ENCODE assay signal across 1 cellular context in the genomic region with DNA sequence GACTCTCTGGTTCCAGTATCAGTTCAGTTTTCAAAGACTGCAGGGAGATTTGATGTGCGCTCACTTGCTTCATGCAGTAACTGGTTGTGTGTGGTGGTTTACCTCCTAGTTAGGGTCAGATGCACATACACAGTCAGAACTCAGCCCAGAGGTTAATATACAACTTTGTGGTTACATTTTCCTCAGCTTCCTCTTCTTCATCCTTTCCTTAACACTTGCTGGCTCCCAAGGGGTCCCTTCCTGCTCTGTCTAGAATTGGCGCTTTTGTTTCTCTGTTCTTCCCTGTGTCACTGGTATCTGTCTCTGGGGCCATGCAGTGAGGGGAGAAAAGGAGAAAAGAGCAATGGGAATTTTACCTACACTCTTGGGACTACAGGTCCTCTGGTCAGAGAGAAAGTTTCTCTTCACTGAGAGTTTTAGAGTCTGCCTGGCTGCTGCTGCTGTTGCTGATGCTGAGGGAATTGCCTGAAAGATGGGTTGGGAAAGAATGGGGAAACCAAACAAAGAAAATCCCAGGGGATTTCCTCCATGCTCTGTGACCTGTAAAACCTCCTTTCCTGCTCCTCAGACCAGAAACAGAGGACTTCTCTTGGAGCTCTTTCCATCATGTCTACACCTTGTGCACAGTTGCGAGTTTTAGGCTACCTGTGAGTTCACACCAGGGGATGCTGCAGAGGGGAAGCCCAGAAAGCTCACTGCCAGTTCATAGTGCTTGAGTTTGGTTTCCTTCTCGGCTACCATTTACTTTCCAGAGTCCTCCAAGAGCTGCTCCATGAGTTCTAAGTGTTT.
TF ChIP-seq lines count a peak whose summit lies in the region.

No MANE protein-coding gene starts in this region.

TF ChIP-seq in GM12878, 131 proteins besides CTCF, POLR2A, EP300 and RAD21 (continued from another document and continues in another):
- TF ChIP-seq SUPT20H (IDR thresholded peaks at IDR 0.05; ENCODE audit: borderline replicate concordance, control insufficient read depth, low read depth, low read length) (no peak), ZBTB11 (CRISPR knock-in tag; IDR thresholded peaks at IDR 0.05) (no peak), RBBP5 (conservative IDR thresholded peaks at IDR 0.05) (no peak), SMAD5 (IDR thresholded peaks at IDR 0.05; ENCODE audit: low read depth) (no peak), HDGF (IDR thresholded peaks at IDR 0.05) (no peak), NFYA (IDR thresholded peaks at IDR 0.05; ENCODE audit: borderline replicate concordance, low read depth, low read length) (no peak), NR2F1 (conservative IDR thresholded peaks at IDR 0.05) (peak; percentile 80), CBX5 (IDR thresholded peaks at IDR 0.05; ENCODE audit: low read depth) (no peak), YY1 (IDR thresholded peaks at IDR 0.05; ENCODE audit: low read depth, low read length) (no peak), MYC (IDR thresholded peaks at IDR 0.05; ENCODE audit: insufficient read depth, insufficient read length, insufficient replicate concordance, low read length, severe bottlenecking) (no peak), ZNF384 (IDR thresholded peaks at IDR 0.05; ENCODE audit: borderline replicate concordance, low read depth, low read length) (no peak), MEF2A (IDR thresholded peaks at IDR 0.05; ENCODE audit: insufficient read depth, low read depth, low read length) (no peak), TCF3 (IDR thresholded peaks at IDR 0.05; ENCODE audit: borderline replicate concordance, insufficient read depth, low read depth, low read length) (no peak), FOXM1 (IDR thresholded peaks at IDR 0.05; ENCODE audit: low read depth, low read length) (no peak), SMARCA5 (IDR thresholded peaks at IDR 0.05) (no peak), HCFC1 (IDR thresholded peaks at IDR 0.05; ENCODE audit: low read length) (no peak), PML (IDR thresholded peaks at IDR 0.05; ENCODE audit: low read length) (no peak), CEBPB (IDR thresholded peaks at IDR 0.05; ENCODE audit: borderline replicate concordance in 1 of 2, low read depth in 2 of 2, low read length in 2 of 2) (no peak), HDAC2 (IDR thresholded peaks at IDR 0.05) (no peak), STAT3 (IDR thresholded peaks at IDR 0.05; ENCODE audit: low read depth, low read length) (no peak), SIX5 (IDR thresholded peaks at IDR 0.05; ENCODE audit: low read depth, low read length, severe bottlenecking) (no peak), USF2 (IDR thresholded peaks at IDR 0.05; ENCODE audit: borderline replicate concordance, low read depth, low read length) (no peak), FOS (IDR thresholded peaks at IDR 0.05; ENCODE audit: borderline replicate concordance, extremely low read depth, insufficient read length) (no peak), ELK1 (IDR thresholded peaks at IDR 0.05; ENCODE audit: low read depth, low read length) (no peak), NFIC (IDR thresholded peaks at IDR 0.05; ENCODE audit: low read depth, low read length) (peak; percentile 68), SREBF1 (IDR thresholded peaks at IDR 0.05; ENCODE audit: low read length) (no peak), RAD51 (IDR thresholded peaks at IDR 0.05) (no peak; the same call in 1 of the 2 replicates), JUNB (IDR thresholded peaks at IDR 0.05) (no peak), CREB1 (IDR thresholded peaks at IDR 0.05; ENCODE audit: low read depth) (no peak), KDM1A (IDR thresholded peaks at IDR 0.05; ENCODE audit: borderline replicate concordance) (no peak), POLR2AphosphoS2 (IDR thresholded peaks at IDR 0.05; ENCODE audit: low read depth, low read length) (no peak), HDAC6 (IDR thresholded peaks at IDR 0.05; ENCODE audit: unreplicated experiment) (no peak), CHD2 (IDR thresholded peaks at IDR 0.05; ENCODE audit: borderline replicate concordance, low read depth, low read length) (no peak; the same call in 1 of the 2 replicates), IRF3 (IDR thresholded peaks at IDR 0.05) (no peak), TARDBP (IDR thresholded peaks at IDR 0.05; ENCODE audit: borderline replicate concordance) (no peak), RCOR1 (conservative IDR thresholded peaks at IDR 0.05; ENCODE audit: low read depth, low read length) (no peak; the same call in 1 of the 2 replicates), TAF1 (IDR thresholded peaks at IDR 0.05; ENCODE audit: borderline replicate concordance, low read depth, low read length) (no peak), STAT1 (conservative IDR thresholded peaks at IDR 0.05) (no peak), TCF7 (IDR thresholded peaks at IDR 0.05; ENCODE audit: borderline replicate concordance) (no peak), TBL1XR1 (IDR thresholded peaks at IDR 0.05; ENCODE audit: low read depth, low read length) (no peak), BMI1 (IDR thresholded peaks at IDR 0.05; ENCODE audit: borderline replicate concordance) (peak; percentile 48; the same call in 1 of the 2 replicates)
- TF ChIP-seq, protein P1, sequence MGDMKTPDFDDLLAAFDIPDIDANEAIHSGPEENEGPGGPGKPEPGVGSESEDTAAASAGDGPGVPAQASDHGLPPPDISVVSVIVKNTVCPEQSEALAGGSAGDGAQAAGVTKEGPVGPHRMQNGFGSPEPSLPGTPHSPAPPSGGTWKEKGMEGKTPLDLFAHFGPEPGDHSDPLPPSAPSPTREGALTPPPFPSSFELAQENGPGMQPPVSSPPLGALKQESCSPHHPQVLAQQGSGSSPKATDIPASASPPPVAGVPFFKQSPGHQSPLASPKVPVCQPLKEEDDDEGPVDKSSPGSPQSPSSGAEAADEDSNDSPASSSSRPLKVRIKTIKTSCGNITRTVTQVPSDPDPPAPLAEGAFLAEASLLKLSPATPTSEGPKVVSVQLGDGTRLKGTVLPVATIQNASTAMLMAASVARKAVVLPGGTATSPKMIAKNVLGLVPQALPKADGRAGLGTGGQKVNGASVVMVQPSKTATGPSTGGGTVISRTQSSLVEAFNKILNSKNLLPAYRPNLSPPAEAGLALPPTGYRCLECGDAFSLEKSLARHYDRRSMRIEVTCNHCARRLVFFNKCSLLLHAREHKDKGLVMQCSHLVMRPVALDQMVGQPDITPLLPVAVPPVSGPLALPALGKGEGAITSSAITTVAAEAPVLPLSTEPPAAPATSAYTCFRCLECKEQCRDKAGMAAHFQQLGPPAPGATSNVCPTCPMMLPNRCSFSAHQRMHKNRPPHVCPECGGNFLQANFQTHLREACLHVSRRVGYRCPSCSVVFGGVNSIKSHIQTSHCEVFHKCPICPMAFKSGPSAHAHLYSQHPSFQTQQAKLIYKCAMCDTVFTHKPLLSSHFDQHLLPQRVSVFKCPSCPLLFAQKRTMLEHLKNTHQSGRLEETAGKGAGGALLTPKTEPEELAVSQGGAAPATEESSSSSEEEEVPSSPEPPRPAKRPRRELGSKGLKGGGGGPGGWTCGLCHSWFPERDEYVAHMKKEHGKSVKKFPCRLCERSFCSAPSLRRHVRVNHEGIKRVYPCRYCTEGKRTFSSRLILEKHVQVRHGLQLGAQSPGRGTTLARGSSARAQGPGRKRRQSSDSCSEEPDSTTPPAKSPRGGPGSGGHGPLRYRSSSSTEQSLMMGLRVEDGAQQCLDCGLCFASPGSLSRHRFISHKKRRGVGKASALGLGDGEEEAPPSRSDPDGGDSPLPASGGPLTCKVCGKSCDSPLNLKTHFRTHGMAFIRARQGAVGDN (IDR thresholded peaks at IDR 0.05): peak; percentile 73
- TF ChIP-seq, protein P2, sequence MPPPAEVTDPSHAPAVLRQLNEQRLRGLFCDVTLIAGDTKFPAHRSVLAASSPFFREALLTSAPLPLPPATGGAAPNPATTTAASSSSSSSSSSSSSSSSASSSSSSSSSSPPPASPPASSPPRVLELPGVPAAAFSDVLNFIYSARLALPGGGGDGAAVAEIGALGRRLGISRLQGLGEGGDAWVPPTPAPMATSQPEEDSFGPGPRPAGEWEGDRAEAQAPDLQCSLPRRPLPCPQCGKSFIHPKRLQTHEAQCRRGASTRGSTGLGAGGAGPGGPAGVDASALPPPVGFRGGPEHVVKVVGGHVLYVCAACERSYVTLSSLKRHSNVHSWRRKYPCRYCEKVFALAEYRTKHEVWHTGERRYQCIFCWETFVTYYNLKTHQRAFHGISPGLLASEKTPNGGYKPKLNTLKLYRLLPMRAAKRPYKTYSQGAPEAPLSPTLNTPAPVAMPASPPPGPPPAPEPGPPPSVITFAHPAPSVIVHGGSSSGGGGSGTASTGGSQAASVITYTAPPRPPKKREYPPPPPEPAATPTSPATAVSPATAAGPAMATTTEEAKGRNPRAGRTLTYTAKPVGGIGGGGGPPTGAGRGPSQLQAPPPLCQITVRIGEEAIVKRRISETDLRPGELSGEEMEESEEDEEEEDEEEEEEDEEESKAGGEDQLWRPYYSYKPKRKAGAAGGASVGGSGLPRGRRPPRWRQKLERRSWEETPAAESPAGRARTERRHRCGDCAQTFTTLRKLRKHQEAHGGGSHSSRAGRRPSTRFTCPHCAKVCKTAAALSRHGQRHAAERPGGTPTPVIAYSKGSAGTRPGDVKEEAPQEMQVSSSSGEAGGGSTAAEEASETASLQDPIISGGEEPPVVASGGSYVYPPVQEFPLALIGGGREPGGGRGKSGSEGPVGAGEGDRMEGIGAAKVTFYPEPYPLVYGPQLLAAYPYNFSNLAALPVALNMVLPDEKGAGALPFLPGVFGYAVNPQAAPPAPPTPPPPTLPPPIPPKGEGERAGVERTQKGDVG (CRISPR knock-in tag; IDR thresholded peaks at IDR 0.05): no peak
- TF ChIP-seq, protein P3, sequence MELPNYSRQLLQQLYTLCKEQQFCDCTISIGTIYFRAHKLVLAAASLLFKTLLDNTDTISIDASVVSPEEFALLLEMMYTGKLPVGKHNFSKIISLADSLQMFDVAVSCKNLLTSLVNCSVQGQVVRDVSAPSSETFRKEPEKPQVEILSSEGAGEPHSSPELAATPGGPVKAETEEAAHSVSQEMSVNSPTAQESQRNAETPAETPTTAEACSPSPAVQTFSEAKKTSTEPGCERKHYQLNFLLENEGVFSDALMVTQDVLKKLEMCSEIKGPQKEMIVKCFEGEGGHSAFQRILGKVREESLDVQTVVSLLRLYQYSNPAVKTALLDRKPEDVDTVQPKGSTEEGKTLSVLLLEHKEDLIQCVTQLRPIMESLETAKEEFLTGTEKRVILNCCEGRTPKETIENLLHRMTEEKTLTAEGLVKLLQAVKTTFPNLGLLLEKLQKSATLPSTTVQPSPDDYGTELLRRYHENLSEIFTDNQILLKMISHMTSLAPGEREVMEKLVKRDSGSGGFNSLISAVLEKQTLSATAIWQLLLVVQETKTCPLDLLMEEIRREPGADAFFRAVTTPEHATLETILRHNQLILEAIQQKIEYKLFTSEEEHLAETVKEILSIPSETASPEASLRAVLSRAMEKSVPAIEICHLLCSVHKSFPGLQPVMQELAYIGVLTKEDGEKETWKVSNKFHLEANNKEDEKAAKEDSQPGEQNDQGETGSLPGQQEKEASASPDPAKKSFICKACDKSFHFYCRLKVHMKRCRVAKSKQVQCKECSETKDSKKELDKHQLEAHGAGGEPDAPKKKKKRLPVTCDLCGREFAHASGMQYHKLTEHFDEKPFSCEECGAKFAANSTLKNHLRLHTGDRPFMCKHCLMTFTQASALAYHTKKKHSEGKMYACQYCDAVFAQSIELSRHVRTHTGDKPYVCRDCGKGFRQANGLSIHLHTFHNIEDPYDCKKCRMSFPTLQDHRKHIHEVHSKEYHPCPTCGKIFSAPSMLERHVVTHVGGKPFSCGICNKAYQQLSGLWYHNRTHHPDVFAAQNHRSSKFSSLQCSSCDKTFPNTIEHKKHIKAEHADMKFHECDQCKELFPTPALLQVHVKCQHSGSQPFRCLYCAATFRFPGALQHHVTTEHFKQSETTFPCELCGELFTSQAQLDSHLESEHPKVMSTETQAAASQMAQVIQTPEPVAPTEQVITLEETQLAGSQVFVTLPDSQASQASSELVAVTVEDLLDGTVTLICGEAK (IDR thresholded peaks at IDR 0.05; ENCODE audit: borderline replicate concordance): no peak
